Comparison of ENCODE assay signal across 15 cellular contexts in the genomic region with DNA sequence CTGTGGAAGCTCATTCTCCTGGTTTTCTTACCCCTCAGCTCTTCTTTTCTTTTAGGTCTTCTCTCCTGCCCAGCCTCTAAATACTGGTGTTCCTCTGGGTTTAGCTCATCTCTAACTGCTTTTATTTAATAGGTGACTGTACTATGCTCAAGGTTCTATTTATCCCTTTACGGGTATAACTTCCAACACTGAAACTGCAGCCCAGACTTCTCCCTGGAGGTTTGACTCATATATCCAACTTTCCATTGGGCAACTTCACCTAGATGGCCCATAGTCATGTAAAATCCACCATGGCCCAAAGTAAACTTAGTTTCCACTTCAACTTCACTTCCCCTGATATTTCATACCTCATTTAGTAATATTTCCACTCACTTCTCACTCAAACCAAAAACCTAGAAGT.
DNase-seq lines count a peak whose midpoint lies in the region; ATAC-seq and TF ChIP-seq lines count a peak whose summit lies in the region.
"Had no signal": no experiment of that assay in that cellular context is flagged by ENCODE, and none has a peak within 500 bp of the region (broad histone marks: within the 10 kb centered on the region; RNA-seq: fewer than 3 reads in every experiment).

No MANE protein-coding gene starts in this region.

- H3K4me1 ChIP-seq in ascending aorta, result peaks cover 0 to 9% of the 10 kb centered on the region in 2 donors
- H3K4me1 ChIP-seq: Caco-2 had no signal

- no peaks in the 10 kb centered on the region for H3K4me1 Mint-ChIP-seq in activated naive CD8-positive, alpha-beta T cell treated with anti-CD3 and anti-CD28 coated beads, Interleukin-2, amount 50 U/mL, for 24 hours

- no peaks in the 10 kb centered on the region for H3K27me3 ChIP-seq in ascending aorta

- H3K9me3 Mint-ChIP-seq in activated naive CD8-positive, alpha-beta T cell treated with anti-CD3 and anti-CD28 coated beads, Interleukin-2, amount 50 U/mL, for 24 hours, result no peaks in the 10 kb centered on the region
- H3K9me3 Mint-ChIP-seq: CD8-positive, alpha-beta T cell; GM23338; H9 had no signal

- H3K4me3 Mint-ChIP-seq in activated naive CD8-positive, alpha-beta T cell treated with anti-CD3 and anti-CD28 coated beads, Interleukin-2, amount 50 U/mL, for 24 hours, result no peak overlapping the region
- H3K4me3 Mint-ChIP-seq: CD8-positive, alpha-beta T cell; GM23338; H9 had no signal

- no peak for ATAC-seq in HG03039 (IDR thresholded peaks at IDR 0.05; ENCODE audit: unreplicated experiment)
- no peak for ATAC-seq in activated naive CD8-positive, alpha-beta T cell treated with anti-CD3 and anti-CD28 coated beads, Interleukin-2, amount 50 U/mL, for 24 hours
- ATAC-seq: CD8-positive, alpha-beta T cell; GM23338; HCT116 had no signal

- no peak overlapping the region for H3K27ac Mint-ChIP-seq in activated naive CD8-positive, alpha-beta T cell treated with anti-CD3 and anti-CD28 coated beads, Interleukin-2, amount 50 U/mL, for 24 hours
- H3K27ac Mint-ChIP-seq: CD8-positive, alpha-beta T cell; GM23338; H9 had no signal

- H3K9me3 ChIP-seq in ascending aorta, result no peaks in the 10 kb centered on the region
- H3K9me3 ChIP-seq: Caco-2 had no signal

- H3K4me3 ChIP-seq in ascending aorta, result no peak overlapping the region
- H3K4me3 ChIP-seq in fibroblast of mammary gland (ENCODE audit: control insufficient read depth, low read depth, low read length), result no peak overlapping the region
- H3K4me3 ChIP-seq: GM23338 had no signal

- H3K36me3 ChIP-seq in ascending aorta, result no peaks in the 10 kb centered on the region

- TF ChIP-seq CTCF in ascending aorta (IDR thresholded peaks at IDR 0.05) (no peak), fibroblast of mammary gland (conservative IDR thresholded peaks at IDR 0.05; ENCODE audit: control insufficient read depth, insufficient read depth, low read depth, low read length) (no peak)

- H3K27ac ChIP-seq in ascending aorta, result peak overlapping the region; percentile 53 to 64

- H3K36me3 Mint-ChIP-seq in activated naive CD8-positive, alpha-beta T cell treated with anti-CD3 and anti-CD28 coated beads, Interleukin-2, amount 50 U/mL, for 24 hours (ENCODE audit: low read depth), result no peaks in the 10 kb centered on the region
- H3K36me3 Mint-ChIP-seq: CD8-positive, alpha-beta T cell had no signal

- DNase-seq in ascending aorta (ENCODE audit: low spot score in 2 of 2), result peak in 1 of 2 donors; percentile 76
- DNase-seq in fibroblast of mammary gland (ENCODE audit: low read depth), result peak; percentile 43
- peak; percentile 48 for DNase-seq in stromal cell of bone marrow (ENCODE audit: low read depth)
- no peak for DNase-seq in activated naive CD8-positive, alpha-beta T cell treated with anti-CD3 and anti-CD28 coated beads, Interleukin-2, amount 50 U/mL, for 24 hours
- DNase-seq in NCI-H345 treated with DMSO at 0.1 percent for 48 hours (lab: John Stamatoyannopoulos, UW; ENCODE audit: unreplicated experiment), result no peak
- no peak for DNase-seq in MV-4-11 (lab: John Stamatoyannopoulos, UW)
- DNase-seq: C1 segment of cervical spinal cord; Caco-2; CD8-positive, alpha-beta T cell; DMS153; DND-41; H9 had no signal

- intact Hi-C loops in ascending aorta (cut with DNase I), result loop anchor here (2.0 kb wide), 1 partner anchor 273 kb away; the partner anchor contains the start of gene PLCL1

- no peaks in the 10 kb centered on the region for H3K27me3 Mint-ChIP-seq in activated naive CD8-positive, alpha-beta T cell treated with anti-CD3 and anti-CD28 coated beads, Interleukin-2, amount 50 U/mL, for 24 hours

Comparison
In these comparisons a context has a peak if more than half of its experiments do, and no peak if none do; other contexts are left out.
1. DNase-seq: peak in fibroblast of mammary gland (single experiment) and stromal cell of bone marrow (single experiment); none in activated naive CD8-positive, alpha-beta T cell treated with anti-CD3 and anti-CD28 coated beads, Interleukin-2, amount 50 U/mL, for 24 hours (single experiment), NCI-H345 treated with DMSO at 0.1 percent for 48 hours (single experiment) and MV-4-11 (single experiment).